ENCODE assay signal across 16 cellular contexts in the genomic region with DNA sequence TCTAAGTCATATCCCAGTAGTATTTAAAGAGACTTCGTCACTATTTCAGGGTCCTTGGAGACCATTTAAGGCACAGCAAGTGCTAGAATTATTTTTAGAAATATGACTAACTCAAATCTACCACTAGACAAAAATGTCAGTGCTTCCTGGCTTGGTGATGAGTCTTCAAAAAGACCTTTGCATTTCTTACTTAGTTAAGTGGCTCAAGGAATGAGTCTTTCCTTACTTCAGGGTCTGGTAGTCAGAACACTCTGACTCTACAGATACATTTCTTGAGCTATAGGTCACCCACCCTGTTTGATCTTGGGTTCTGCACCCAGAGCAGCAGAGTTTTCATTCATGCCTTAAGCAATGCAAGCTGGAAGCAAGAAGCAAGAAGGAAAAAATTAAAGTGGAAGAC.
DNase-seq lines count a peak whose midpoint lies in the region; ATAC-seq, FAIRE-seq and TF ChIP-seq lines count a peak whose summit lies in the region.
"Had no signal": no experiment of that assay in that cellular context is flagged by ENCODE, and none has a peak within 500 bp of the region (broad histone marks: within the 10 kb centered on the region; RNA-seq: fewer than 3 reads in every experiment).

No MANE protein-coding gene starts in this region.

- intact Hi-C loops in dorsolateral prefrontal cortex (cut with DNase I): no loop called here

- H3K4me3 ChIP-seq in AG10803 (ENCODE audit: low read length) (no peak overlapping the region), Karpas-422 (ENCODE audit: low read length) (no peak overlapping the region), coronary artery (peak overlapping the region; percentile 9), dorsolateral prefrontal cortex (no peak overlapping the region)
- H3K4me3 ChIP-seq: heart left ventricle, K562 had no signal

- FAIRE-seq in GM19239 (lab: Jason Lieb, UNC): no peak
- FAIRE-seq: islet of Langerhans, K562 had no signal

- H3K9ac ChIP-seq in Karpas-422 (ENCODE audit: low read length): no peak overlapping the region

- H3K9me3 ChIP-seq in Karpas-422 (ENCODE audit: low read length): no peaks in the 10 kb centered on the region
- H3K9me3 ChIP-seq: heart left ventricle had no signal

- no peaks in the 10 kb centered on the region for H3K27me3 ChIP-seq in Karpas-422 (ENCODE audit: low read length)
- no peaks in the 10 kb centered on the region for H3K27me3 ChIP-seq in dorsolateral prefrontal cortex
- H3K27me3 ChIP-seq: heart left ventricle had no signal

- peak; percentile 73 for DNase-seq in AG10803 (ENCODE audit: low read depth)
- DNase-seq in Karpas-422: peak; percentile 39
- no peak for DNase-seq in coronary artery (ENCODE audit: low spot score)
- peak; percentile 55 for DNase-seq in non-pigmented ciliary epithelial cell (ENCODE audit: low read depth)
- DNase-seq in dorsolateral prefrontal cortex: no peak
- DNase-seq in GM19239 (ENCODE audit: insufficient read length, low spot score): no peak
- no peak for DNase-seq in COLO668 (lab: John Stamatoyannopoulos, UW; ENCODE audit: unreplicated experiment)
- DNase-seq: amygdala, cortex of kidney, heart left ventricle, NCI-H1694, NCI-H226, Right ventricle myocardium superior had no signal

- H3K79me2 ChIP-seq in Karpas-422 (ENCODE audit: low read length): no peaks in the 10 kb centered on the region

- ATAC-seq in HG03280 (IDR thresholded peaks at IDR 0.05; ENCODE audit: unreplicated experiment): no peak
- ATAC-seq: heart left ventricle, K562 had no signal

- H2AFZ ChIP-seq in Karpas-422 (ENCODE audit: low read length): no peak overlapping the region

- H3K4me2 ChIP-seq in Karpas-422 (ENCODE audit: low read depth, low read length, poor library complexity, severe bottlenecking): no peak overlapping the region

- no peaks in the 10 kb centered on the region for H3K4me1 ChIP-seq in Karpas-422 (ENCODE audit: low read length)

- no peak for TF ChIP-seq CTCF in AG10803 (conservative IDR thresholded peaks at IDR 0.05; ENCODE audit: low read length)
- TF ChIP-seq CTCF in coronary artery (IDR thresholded peaks at IDR 0.05): no peak
- no peak for TF ChIP-seq CTCF in dorsolateral prefrontal cortex (IDR thresholded peaks at IDR 0.05 in 54 of 56, conservative IDR thresholded peaks at IDR 0.05 in 2 of 56; ENCODE audit: low read depth in 1 of 56, partially characterized antibody in 56 of 56)

- H4K20me1 ChIP-seq in Karpas-422 (ENCODE audit: insufficient read depth, low read depth, low read length): no peaks in the 10 kb centered on the region

- H3K9me2 ChIP-seq in Karpas-422 (replicated peaks; ENCODE audit: insufficient read depth, low read length): no peaks in the 10 kb centered on the region

- no peaks in the 10 kb centered on the region for H3K36me3 ChIP-seq in Karpas-422 (ENCODE audit: insufficient read depth, low read length)
- H3K36me3 ChIP-seq: heart left ventricle had no signal

- no peak overlapping the region for H3K27ac ChIP-seq in Karpas-422 (ENCODE audit: low read length)
- peak overlapping the region; percentile 53 to 63 for H3K27ac ChIP-seq in coronary artery
- H3K27ac ChIP-seq in dorsolateral prefrontal cortex: peak overlapping the region in 1 of 59 donors; percentile 41
- H3K27ac ChIP-seq: heart left ventricle had no signal

Comparison
In these comparisons a context has a peak if more than half of its experiments do, and no peak if none do; other contexts are left out.
1. DNase-seq: peak in AG10803 (single experiment), Karpas-422 (single experiment) and non-pigmented ciliary epithelial cell (single experiment); none in coronary artery (single experiment), dorsolateral prefrontal cortex (0 of 10), GM19239 (single experiment) and COLO668 (single experiment).